In genomic region chr2:116413659-116414058, GRCh38 we compare ENCODE assay signal across 23 cellular contexts.
"Had no signal": no experiment of that assay in that cellular context is flagged by ENCODE, and none has a peak within 500 bp of the region (broad histone marks: within the 10 kb centered on the region; RNA-seq: fewer than 3 reads in every experiment).

No MANE protein-coding gene starts in this region.

- H3K4me1 Mint-ChIP-seq: memory B cell; natural killer cell; stimulated activated naive B cell treated with anti-CD40 and anti-IgM and Interleukin-4, amounts not matched to agents 10 μg/mL and 1 μg/mL and 100 μg/mL, for 72 hours had no signal

- FAIRE-seq: endometrium, keratinocyte, pancreas, small intestine had no signal

- ATAC-seq: effector memory CD8-positive, alpha-beta T cell; left lobe of liver; natural killer cell; pancreas; right lobe of liver; stimulated activated naive B cell treated with anti-CD40 and anti-IgM and Interleukin-4, amounts not matched to agents 10 μg/mL and 1 μg/mL and 100 μg/mL, for 72 hours had no signal

- DNase-seq: dermis blood vessel endothelial cell; effector memory CD8-positive, alpha-beta T cell; erythroblast; esophagus squamous epithelium; foreskin melanocyte; natural killer cell; pancreas; retina; small intestine; stimulated activated CD4-positive, alpha-beta T cell treated with anti-CD3 and anti-CD28 coated beads, Interleukin-15, amount 100 ng/mL, for 24 hours; stimulated activated CD4-positive, alpha-beta T cell treated with anti-CD3 and anti-CD28 coated beads, Interleukin-2, amount 100 ng/mL, for 48 hours; stimulated activated naive B cell treated with anti-CD40 and anti-IgM and Interleukin-4, amounts not matched to agents 10 μg/mL and 1 μg/mL and 100 μg/mL, for 72 hours had no signal

- H3K27me3 ChIP-seq: esophagus squamous epithelium, neutrophil, pancreas, right lobe of liver, tibial nerve had no signal

- H3K36me3 ChIP-seq: esophagus squamous epithelium, neutrophil, pancreas, right lobe of liver, thoracic aorta, tibial nerve had no signal

- H3K4me3 ChIP-seq: coronary artery, esophagus squamous epithelium, lung, pancreas, right lobe of liver, thoracic aorta, tibial nerve had no signal

- H3K27me3 Mint-ChIP-seq: effector memory CD8-positive, alpha-beta T cell; memory B cell; stimulated activated naive B cell treated with anti-CD40 and anti-IgM and Interleukin-4, amounts not matched to agents 10 μg/mL and 1 μg/mL and 100 μg/mL, for 72 hours; stimulated activated naive CD8-positive, alpha-beta T cell treated with anti-CD3 and anti-CD28 coated beads, Interleukin-15, Interleukin-2, amounts not matched to agents 100 ng/mL and 50 ng/mL, for 24 hours had no signal

- H3K36me3 Mint-ChIP-seq: memory B cell; stimulated activated naive B cell treated with anti-CD40 and anti-IgM and Interleukin-4, amounts not matched to agents 10 μg/mL and 1 μg/mL and 100 μg/mL, for 72 hours had no signal

- H3K4me1 ChIP-seq: esophagus squamous epithelium, pancreas, right lobe of liver, tibial nerve had no signal

- H3K27ac ChIP-seq: coronary artery, esophagus squamous epithelium, neutrophil, pancreas, right lobe of liver, thoracic aorta, tibial nerve had no signal

- H3K27ac Mint-ChIP-seq: effector memory CD8-positive, alpha-beta T cell; memory B cell; natural killer cell; stimulated activated naive B cell treated with anti-CD40 and anti-IgM and Interleukin-4, amounts not matched to agents 10 μg/mL and 1 μg/mL and 100 μg/mL, for 72 hours; stimulated activated naive CD8-positive, alpha-beta T cell treated with anti-CD3 and anti-CD28 coated beads, Interleukin-15, Interleukin-2, amounts not matched to agents 100 ng/mL and 50 ng/mL, for 24 hours had no signal

- H3K4me3 Mint-ChIP-seq: effector memory CD8-positive, alpha-beta T cell; memory B cell; natural killer cell; stimulated activated naive B cell treated with anti-CD40 and anti-IgM and Interleukin-4, amounts not matched to agents 10 μg/mL and 1 μg/mL and 100 μg/mL, for 72 hours; stimulated activated naive CD8-positive, alpha-beta T cell treated with anti-CD3 and anti-CD28 coated beads, Interleukin-15, Interleukin-2, amounts not matched to agents 100 ng/mL and 50 ng/mL, for 24 hours had no signal

- H3K9me3 ChIP-seq: neutrophil, pancreas, right lobe of liver, thoracic aorta, tibial nerve had no signal
